Comparison of ENCODE assay signal across 24 cellular contexts in the genomic region with DNA sequence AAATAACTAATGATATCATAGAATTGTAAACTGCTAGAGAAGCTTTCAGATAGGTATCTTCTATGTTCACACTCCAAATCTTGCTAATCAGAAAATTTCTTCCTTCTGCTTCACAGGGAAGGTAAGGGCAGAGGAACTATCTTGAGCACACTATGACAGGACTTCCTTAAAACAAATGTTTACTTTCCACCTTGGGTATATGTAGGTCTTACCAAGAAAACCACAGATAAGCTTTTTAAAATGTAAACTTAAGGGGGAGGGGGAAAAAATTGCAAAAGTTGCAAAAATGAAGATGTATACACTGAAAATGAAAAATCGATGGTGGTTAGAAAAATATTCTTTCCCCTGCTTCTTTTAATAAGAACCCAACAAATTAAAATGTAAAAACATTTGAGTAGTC. TPM values are rescaled to one million over a fixed set of nuclear protein-coding genes. Genes with fewer than 3 reads are reported as not detected.
A peak's percentile ranks its signal among the peaks of the same experiment; 100 is the strongest.
DNase-seq lines count a peak whose midpoint lies in the region; ATAC-seq and TF ChIP-seq lines count a peak whose summit lies in the region.
"Had no signal": no experiment of that assay in that cellular context is flagged by ENCODE, and none has a peak within 500 bp of the region (broad histone marks: within the 10 kb centered on the region; RNA-seq: fewer than 3 reads in every experiment).

No MANE protein-coding gene starts in this region.

- no peak for ATAC-seq in activated CD8-positive, alpha-beta memory T cell treated with anti-CD3 and anti-CD28 coated beads, Interleukin-2, amount 10 ng/mL, durations not matched to agents 7 days and 5 days
- ATAC-seq in natural killer cell (no peak), GM21619 (IDR thresholded peaks at IDR 0.05; ENCODE audit: unreplicated experiment) (no peak), GM18517 (IDR thresholded peaks at IDR 0.05; ENCODE audit: unreplicated experiment) (no peak)
- ATAC-seq: left lung had no signal

- H4K20me1 ChIP-seq in KMS-11 (ENCODE audit: insufficient read depth) = no peaks in the 10 kb centered on the region

- CTCF ChIA-PET in activated CD8-positive, alpha-beta memory T cell treated with anti-CD3 and anti-CD28 coated beads, Interleukin-2, amount 10 ng/mL, durations not matched to agents 7 days and 5 days (lab: Charles Lee) = no interaction called here

- H3K27ac ChIP-seq in KMS-11 = no peak overlapping the region; the same call in 1 of the 2 replicates
- H3K27ac ChIP-seq: BLaER1, GM23248, left lung, sigmoid colon, uterus had no signal

- H3K27me3 Mint-ChIP-seq in activated CD8-positive, alpha-beta memory T cell treated with anti-CD3 and anti-CD28 coated beads, Interleukin-2, amount 10 ng/mL, durations not matched to agents 7 days and 5 days = no peaks in the 10 kb centered on the region
- no peaks in the 10 kb centered on the region for H3K27me3 Mint-ChIP-seq in activated T-helper 2 cell treated with anti-CD3 and anti-CD28 coated beads, Interferon-gamma antibody, Interleukin-2, Interleukin-4, amounts not matched to agents 10 μg/mL and 5 μg/mL and 100 μg/mL, durations not matched to agents 14 hours and 24 hours and 36 hours (ENCODE audit: low read depth)
- H3K27me3 Mint-ChIP-seq in natural killer cell (ENCODE audit: low read depth in 2 of 2) = no peaks in the 10 kb centered on the region

- TF ChIP-seq CTCF in KMS-11 (conservative IDR thresholded peaks at IDR 0.05; ENCODE audit: low read depth, low read length) = no peak
- TF ChIP-seq CTCF in natural killer cell (IDR thresholded peaks at IDR 0.05) = no peak

- H3K4me1 Mint-ChIP-seq in activated CD8-positive, alpha-beta memory T cell treated with anti-CD3 and anti-CD28 coated beads, Interleukin-2, amount 10 ng/mL, durations not matched to agents 7 days and 5 days = peaks cover 12% of the 10 kb centered on the region
- H3K4me1 Mint-ChIP-seq in activated T-helper 2 cell treated with anti-CD3 and anti-CD28 coated beads, Interferon-gamma antibody, Interleukin-2, Interleukin-4, amounts not matched to agents 10 μg/mL and 5 μg/mL and 100 μg/mL, durations not matched to agents 14 hours and 24 hours and 36 hours (ENCODE audit: low read depth) = peaks cover 13% of the 10 kb centered on the region
- H3K4me1 Mint-ChIP-seq in natural killer cell = peaks cover 8 to 16% of the 10 kb centered on the region in 2 donors
- H3K4me1 Mint-ChIP-seq: mesothelial cell of epicardium had no signal

- peaks cover 40% of the 10 kb centered on the region for H3K4me1 ChIP-seq in KMS-11 (ENCODE audit: low read depth, poor library complexity, severe bottlenecking)
- H3K4me1 ChIP-seq: BLaER1, left lung, sigmoid colon, uterus had no signal

- H3K27me3 ChIP-seq in KMS-11 (ENCODE audit: insufficient read depth, low read depth) = no peaks in the 10 kb centered on the region
- H3K27me3 ChIP-seq: BLaER1, left lung, sigmoid colon, uterus had no signal

- no peaks in the 10 kb centered on the region for H3K79me2 ChIP-seq in KMS-11 (ENCODE audit: insufficient read depth, low read depth)

- H3K9ac ChIP-seq in KMS-11 = no peak overlapping the region
- H3K9ac ChIP-seq: BLaER1, GM23248 had no signal

- H3K4me2 ChIP-seq in KMS-11 = peak overlapping the region; percentile 53; the same call in 1 of the 2 replicates
- H3K4me2 ChIP-seq: BLaER1 had no signal

- no peak overlapping the region for H2AFZ ChIP-seq in KMS-11 (ENCODE audit: low read depth)
- H2AFZ ChIP-seq: GM23248 had no signal

- peaks cover 42% of the 10 kb centered on the region for H3K36me3 Mint-ChIP-seq in activated CD8-positive, alpha-beta memory T cell treated with anti-CD3 and anti-CD28 coated beads, Interleukin-2, amount 10 ng/mL, durations not matched to agents 7 days and 5 days
- peaks cover 65% of the 10 kb centered on the region for H3K36me3 Mint-ChIP-seq in activated T-helper 2 cell treated with anti-CD3 and anti-CD28 coated beads, Interferon-gamma antibody, Interleukin-2, Interleukin-4, amounts not matched to agents 10 μg/mL and 5 μg/mL and 100 μg/mL, durations not matched to agents 14 hours and 24 hours and 36 hours (ENCODE audit: low read depth)
- peaks cover 13% of the 10 kb centered on the region for H3K36me3 Mint-ChIP-seq in natural killer cell

- peaks cover 7% of the 10 kb centered on the region; the same call in 1 of the 2 replicates for H3K36me3 ChIP-seq in KMS-11 (ENCODE audit: insufficient read depth)
- H3K36me3 ChIP-seq: uterus had no signal

- H3K4me3 ChIP-seq in KMS-11 (IDR thresholded peaks at IDR 0.05; ENCODE audit: insufficient read depth, low read depth, low read length) = no peak overlapping the region
- H3K4me3 ChIP-seq: BLaER1, GM23248, left lung, sigmoid colon, uterus had no signal

- no peak for DNase-seq in activated CD8-positive, alpha-beta memory T cell treated with anti-CD3 and anti-CD28 coated beads, Interleukin-2, amount 10 ng/mL, durations not matched to agents 7 days and 5 days
- DNase-seq in activated CD8-positive, alpha-beta memory T cell treated with anti-CD3 and anti-CD28 coated beads, Interleukin-2, amount 50 U/mL, for 48 hours = no peak
- no peak for DNase-seq in activated T-helper 2 cell treated with anti-CD3 and anti-CD28 coated beads, Interferon-gamma antibody, Interleukin-2, Interleukin-4, amounts not matched to agents 10 μg/mL and 5 μg/mL and 100 μg/mL, durations not matched to agents 14 hours and 24 hours and 36 hours (ENCODE audit: low spot score)
- DNase-seq in natural killer cell (no peak), DMS79 treated with DMSO at 0.1 percent for 48 hours (lab: John Stamatoyannopoulos, UW) (no peak)
- DNase-seq: ACHN; activated CD4-positive, CD25-positive, alpha-beta regulatory T cell treated with anti-CD3 and anti-CD28 coated beads, Interleukin-2, amount 50 U/mL, for 72 hours; activated gamma-delta T cell treated with Interleukin-2 at 50 U/mL for 16 hours; EL; GM23248; left lung; NCI-H1417 treated with DMSO at 0.1 percent for 48 hours; NCI-H2107; posterior cingulate gyrus; sigmoid colon; stimulated activated CD8-positive, alpha-beta memory T cell treated with anti-CD3 and anti-CD28 coated beads, Interleukin-4, amount 100 ng/mL, for 48 hours; substantia nigra; T-helper 9 cell; uterus had no signal

- peak overlapping the region; percentile 37 for H3K27ac Mint-ChIP-seq in activated CD8-positive, alpha-beta memory T cell treated with anti-CD3 and anti-CD28 coated beads, Interleukin-2, amount 10 ng/mL, durations not matched to agents 7 days and 5 days
- peak overlapping the region; percentile 6 for H3K27ac Mint-ChIP-seq in activated T-helper 2 cell treated with anti-CD3 and anti-CD28 coated beads, Interferon-gamma antibody, Interleukin-2, Interleukin-4, amounts not matched to agents 10 μg/mL and 5 μg/mL and 100 μg/mL, durations not matched to agents 14 hours and 24 hours and 36 hours
- peak overlapping the region; percentile 51 to 72 for H3K27ac Mint-ChIP-seq in natural killer cell
- H3K27ac Mint-ChIP-seq: mesothelial cell of epicardium had no signal

- H3K4me3 Mint-ChIP-seq in activated CD8-positive, alpha-beta memory T cell treated with anti-CD3 and anti-CD28 coated beads, Interleukin-2, amount 10 ng/mL, durations not matched to agents 7 days and 5 days = no peak overlapping the region
- H3K4me3 Mint-ChIP-seq in activated T-helper 2 cell treated with anti-CD3 and anti-CD28 coated beads, Interferon-gamma antibody, Interleukin-2, Interleukin-4, amounts not matched to agents 10 μg/mL and 5 μg/mL and 100 μg/mL, durations not matched to agents 14 hours and 24 hours and 36 hours (ENCODE audit: low read depth) = no peak overlapping the region
- no peak overlapping the region for H3K4me3 Mint-ChIP-seq in natural killer cell
- H3K4me3 Mint-ChIP-seq: mesothelial cell of epicardium had no signal

- no peaks in the 10 kb centered on the region for H3K9me3 Mint-ChIP-seq in activated CD8-positive, alpha-beta memory T cell treated with anti-CD3 and anti-CD28 coated beads, Interleukin-2, amount 10 ng/mL, durations not matched to agents 7 days and 5 days (ENCODE audit: low read depth)
- H3K9me3 Mint-ChIP-seq in activated T-helper 2 cell treated with anti-CD3 and anti-CD28 coated beads, Interferon-gamma antibody, Interleukin-2, Interleukin-4, amounts not matched to agents 10 μg/mL and 5 μg/mL and 100 μg/mL, durations not matched to agents 14 hours and 24 hours and 36 hours = no peaks in the 10 kb centered on the region
- H3K9me3 Mint-ChIP-seq in natural killer cell = no peaks in the 10 kb centered on the region
- H3K9me3 Mint-ChIP-seq: mesothelial cell of epicardium had no signal

- intact Hi-C loops in activated T-helper 2 cell treated with anti-CD3 and anti-CD28 coated beads, Interferon-gamma antibody, Interleukin-2, Interleukin-4, amounts not matched to agents 10 μg/mL and 5 μg/mL and 100 μg/mL, durations not matched to agents 14 hours and 24 hours and 36 hours (cut with micrococcal nuclease) = no loop called here
- intact Hi-C loops in natural killer cell (cut with micrococcal nuclease) = no loop called here

RNA-seq across cellular contexts. Expression of a gene that starts 30.9 kb away (rescaled TPM):
- 10 to 100 TPM; 70.7 to 76.6 TPM for total RNA-seq in activated CD8-positive, alpha-beta memory T cell treated with anti-CD3 and anti-CD28 coated beads, Interleukin-2, amount 10 ng/mL, durations not matched to agents 7 days and 5 days
- 79.9 and 83.6 TPM in 2 replicates for total RNA-seq in activated T-helper 2 cell treated with anti-CD3 and anti-CD28 coated beads, Interferon-gamma antibody, Interleukin-2, Interleukin-4, amounts not matched to agents 10 μg/mL and 5 μg/mL and 100 μg/mL, durations not matched to agents 14 hours and 24 hours and 36 hours
- total RNA-seq in natural killer cell = 100 to 1,000 TPM; 225 to 320 (median 270) TPM

Comparison
In these comparisons a context has a peak if more than half of its experiments do, and no peak if none do; other contexts are left out.
1. H3K27ac Mint-ChIP-seq: peak in every context shown above with its lines; median percentile 62 in natural killer cell; 37 in activated CD8-positive, alpha-beta memory T cell treated with anti-CD3 and anti-CD28 coated beads, Interleukin-2, amount 10 ng/mL, durations not matched to agents 7 days and 5 days; 6 in activated T-helper 2 cell treated with anti-CD3 and anti-CD28 coated beads, Interferon-gamma antibody, Interleukin-2, Interleukin-4, amounts not matched to agents 10 μg/mL and 5 μg/mL and 100 μg/mL, durations not matched to agents 14 hours and 24 hours and 36 hours.